Comparison of ENCODE assay signal across 3 cellular contexts in the genomic region with DNA sequence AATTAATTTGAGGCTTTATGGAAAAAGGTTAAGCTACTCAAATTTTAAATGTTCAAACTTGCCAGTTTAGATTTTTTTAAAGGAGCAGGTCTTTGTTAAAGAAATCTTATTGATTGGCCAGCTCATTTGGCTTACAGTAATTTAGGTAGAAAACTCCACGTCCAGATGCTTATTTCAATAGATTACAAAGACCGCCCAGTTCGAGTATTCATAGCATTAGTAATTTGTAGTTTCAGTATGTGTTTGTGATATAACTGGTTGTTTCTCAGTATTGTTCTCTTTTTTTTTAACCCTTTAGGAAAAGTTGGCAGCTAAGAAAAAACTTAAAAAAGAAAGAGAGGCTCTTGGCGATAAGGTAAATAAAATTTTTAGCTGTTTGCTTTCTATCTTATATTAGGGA.
TF ChIP-seq lines count a peak whose summit lies in the region.

No MANE protein-coding gene starts in this region.

TF ChIP-seq in SK-N-SH, 30 proteins besides CTCF, POLR2A, EP300 and RAD21:
- TF ChIP-seq RXRA (IDR thresholded peaks at IDR 0.05; ENCODE audit: borderline replicate concordance, low read depth) = no peak
- no peak for TF ChIP-seq FOXM1 (IDR thresholded peaks at IDR 0.05; ENCODE audit: low read depth)
- TF ChIP-seq RFX5 (IDR thresholded peaks at IDR 0.05; ENCODE audit: low read length) = no peak
- TF ChIP-seq, protein P1, sequence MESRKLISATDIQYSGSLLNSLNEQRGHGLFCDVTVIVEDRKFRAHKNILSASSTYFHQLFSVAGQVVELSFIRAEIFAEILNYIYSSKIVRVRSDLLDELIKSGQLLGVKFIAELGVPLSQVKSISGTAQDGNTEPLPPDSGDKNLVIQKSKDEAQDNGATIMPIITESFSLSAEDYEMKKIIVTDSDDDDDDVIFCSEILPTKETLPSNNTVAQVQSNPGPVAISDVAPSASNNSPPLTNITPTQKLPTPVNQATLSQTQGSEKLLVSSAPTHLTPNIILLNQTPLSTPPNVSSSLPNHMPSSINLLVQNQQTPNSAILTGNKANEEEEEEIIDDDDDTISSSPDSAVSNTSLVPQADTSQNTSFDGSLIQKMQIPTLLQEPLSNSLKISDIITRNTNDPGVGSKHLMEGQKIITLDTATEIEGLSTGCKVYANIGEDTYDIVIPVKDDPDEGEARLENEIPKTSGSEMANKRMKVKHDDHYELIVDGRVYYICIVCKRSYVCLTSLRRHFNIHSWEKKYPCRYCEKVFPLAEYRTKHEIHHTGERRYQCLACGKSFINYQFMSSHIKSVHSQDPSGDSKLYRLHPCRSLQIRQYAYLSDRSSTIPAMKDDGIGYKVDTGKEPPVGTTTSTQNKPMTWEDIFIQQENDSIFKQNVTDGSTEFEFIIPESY (IDR thresholded peaks at IDR 0.05; ENCODE audit: borderline replicate concordance, low read depth) = no peak
- TF ChIP-seq NRF1 (IDR thresholded peaks at IDR 0.05; ENCODE audit: low read depth, low read length) = no peak
- no peak for TF ChIP-seq TAF1 (IDR thresholded peaks at IDR 0.05; ENCODE audit: borderline replicate concordance, low read depth, low read length)
- TF ChIP-seq SIN3A (IDR thresholded peaks at IDR 0.05; ENCODE audit: borderline replicate concordance, low read depth, low read length) = no peak
- TF ChIP-seq JUND (IDR thresholded peaks at IDR 0.05) = no peak
- no peak for TF ChIP-seq EZH2phosphoT487 (IDR thresholded peaks at IDR 0.05; ENCODE audit: borderline replicate concordance, low read depth)

TF ChIP-seq in SK-N-SH treated with all-trans-retinoic acid at 6 μM for 48 hours, 23 proteins besides CTCF, POLR2A, EP300 and RAD21:
- TF ChIP-seq ESRRG (CRISPR knock-in tag; IDR thresholded peaks at IDR 0.05) = no peak
- TF ChIP-seq ZFP30 (CRISPR knock-in tag; IDR thresholded peaks at IDR 0.05) = no peak
- TF ChIP-seq, protein P2, sequence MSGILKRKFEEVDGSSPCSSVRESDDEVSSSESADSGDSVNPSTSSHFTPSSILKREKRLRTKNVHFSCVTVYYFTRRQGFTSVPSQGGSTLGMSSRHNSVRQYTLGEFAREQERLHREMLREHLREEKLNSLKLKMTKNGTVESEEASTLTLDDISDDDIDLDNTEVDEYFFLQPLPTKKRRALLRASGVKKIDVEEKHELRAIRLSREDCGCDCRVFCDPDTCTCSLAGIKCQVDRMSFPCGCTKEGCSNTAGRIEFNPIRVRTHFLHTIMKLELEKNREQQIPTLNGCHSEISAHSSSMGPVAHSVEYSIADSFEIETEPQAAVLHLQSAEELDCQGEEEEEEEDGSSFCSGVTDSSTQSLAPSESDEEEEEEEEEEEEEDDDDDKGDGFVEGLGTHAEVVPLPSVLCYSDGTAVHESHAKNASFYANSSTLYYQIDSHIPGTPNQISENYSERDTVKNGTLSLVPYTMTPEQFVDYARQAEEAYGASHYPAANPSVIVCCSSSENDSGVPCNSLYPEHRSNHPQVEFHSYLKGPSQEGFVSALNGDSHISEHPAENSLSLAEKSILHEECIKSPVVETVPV (CRISPR knock-in tag; IDR thresholded peaks at IDR 0.05) = no peak
- no peak for TF ChIP-seq ZFP3 (CRISPR knock-in tag; IDR thresholded peaks at IDR 0.05)
- no peak for TF ChIP-seq ARNTL (CRISPR knock-in tag; IDR thresholded peaks at IDR 0.05; ENCODE audit: borderline replicate concordance, low read depth)
- TF ChIP-seq ISL1 (CRISPR knock-in tag; IDR thresholded peaks at IDR 0.05) = no peak
- no peak for TF ChIP-seq ZNF70 (CRISPR knock-in tag; IDR thresholded peaks at IDR 0.05)
- no peak for TF ChIP-seq RARB (CRISPR knock-in tag; IDR thresholded peaks at IDR 0.05)
- TF ChIP-seq TCF4 (CRISPR knock-in tag; IDR thresholded peaks at IDR 0.05; ENCODE audit: borderline replicate concordance) = no peak
- TF ChIP-seq, protein P3, sequence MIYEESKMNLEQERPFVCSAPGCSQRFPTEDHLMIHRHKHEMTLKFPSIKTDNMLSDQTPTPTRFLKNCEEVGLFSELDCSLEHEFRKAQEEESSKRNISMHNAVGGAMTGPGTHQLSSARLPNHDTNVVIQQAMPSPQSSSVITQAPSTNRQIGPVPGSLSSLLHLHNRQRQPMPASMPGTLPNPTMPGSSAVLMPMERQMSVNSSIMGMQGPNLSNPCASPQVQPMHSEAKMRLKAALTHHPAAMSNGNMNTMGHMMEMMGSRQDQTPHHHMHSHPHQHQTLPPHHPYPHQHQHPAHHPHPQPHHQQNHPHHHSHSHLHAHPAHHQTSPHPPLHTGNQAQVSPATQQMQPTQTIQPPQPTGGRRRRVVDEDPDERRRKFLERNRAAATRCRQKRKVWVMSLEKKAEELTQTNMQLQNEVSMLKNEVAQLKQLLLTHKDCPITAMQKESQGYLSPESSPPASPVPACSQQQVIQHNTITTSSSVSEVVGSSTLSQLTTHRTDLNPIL (CRISPR knock-in tag; IDR thresholded peaks at IDR 0.05; ENCODE audit: low read depth) = no peak
- TF ChIP-seq, protein P4, sequence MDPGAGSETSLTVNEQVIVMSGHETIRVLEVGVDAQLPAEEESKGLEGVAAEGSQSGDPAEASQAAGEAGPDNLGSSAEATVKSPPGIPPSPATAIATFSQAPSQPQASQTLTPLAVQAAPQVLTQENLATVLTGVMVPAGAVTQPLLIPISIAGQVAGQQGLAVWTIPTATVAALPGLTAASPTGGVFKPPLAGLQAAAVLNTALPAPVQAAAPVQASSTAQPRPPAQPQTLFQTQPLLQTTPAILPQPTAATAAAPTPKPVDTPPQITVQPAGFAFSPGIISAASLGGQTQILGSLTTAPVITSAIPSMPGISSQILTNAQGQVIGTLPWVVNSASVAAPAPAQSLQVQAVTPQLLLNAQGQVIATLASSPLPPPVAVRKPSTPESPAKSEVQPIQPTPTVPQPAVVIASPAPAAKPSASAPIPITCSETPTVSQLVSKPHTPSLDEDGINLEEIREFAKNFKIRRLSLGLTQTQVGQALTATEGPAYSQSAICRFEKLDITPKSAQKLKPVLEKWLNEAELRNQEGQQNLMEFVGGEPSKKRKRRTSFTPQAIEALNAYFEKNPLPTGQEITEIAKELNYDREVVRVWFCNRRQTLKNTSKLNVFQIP (CRISPR knock-in tag; IDR thresholded peaks at IDR 0.05; ENCODE audit: borderline replicate concordance, low read depth) = no peak
- TF ChIP-seq PPARA (CRISPR knock-in tag; IDR thresholded peaks at IDR 0.05; ENCODE audit: borderline replicate concordance) = no peak
- TF ChIP-seq ZC3H10 (CRISPR knock-in tag; IDR thresholded peaks at IDR 0.05) = no peak
- TF ChIP-seq, protein P5, sequence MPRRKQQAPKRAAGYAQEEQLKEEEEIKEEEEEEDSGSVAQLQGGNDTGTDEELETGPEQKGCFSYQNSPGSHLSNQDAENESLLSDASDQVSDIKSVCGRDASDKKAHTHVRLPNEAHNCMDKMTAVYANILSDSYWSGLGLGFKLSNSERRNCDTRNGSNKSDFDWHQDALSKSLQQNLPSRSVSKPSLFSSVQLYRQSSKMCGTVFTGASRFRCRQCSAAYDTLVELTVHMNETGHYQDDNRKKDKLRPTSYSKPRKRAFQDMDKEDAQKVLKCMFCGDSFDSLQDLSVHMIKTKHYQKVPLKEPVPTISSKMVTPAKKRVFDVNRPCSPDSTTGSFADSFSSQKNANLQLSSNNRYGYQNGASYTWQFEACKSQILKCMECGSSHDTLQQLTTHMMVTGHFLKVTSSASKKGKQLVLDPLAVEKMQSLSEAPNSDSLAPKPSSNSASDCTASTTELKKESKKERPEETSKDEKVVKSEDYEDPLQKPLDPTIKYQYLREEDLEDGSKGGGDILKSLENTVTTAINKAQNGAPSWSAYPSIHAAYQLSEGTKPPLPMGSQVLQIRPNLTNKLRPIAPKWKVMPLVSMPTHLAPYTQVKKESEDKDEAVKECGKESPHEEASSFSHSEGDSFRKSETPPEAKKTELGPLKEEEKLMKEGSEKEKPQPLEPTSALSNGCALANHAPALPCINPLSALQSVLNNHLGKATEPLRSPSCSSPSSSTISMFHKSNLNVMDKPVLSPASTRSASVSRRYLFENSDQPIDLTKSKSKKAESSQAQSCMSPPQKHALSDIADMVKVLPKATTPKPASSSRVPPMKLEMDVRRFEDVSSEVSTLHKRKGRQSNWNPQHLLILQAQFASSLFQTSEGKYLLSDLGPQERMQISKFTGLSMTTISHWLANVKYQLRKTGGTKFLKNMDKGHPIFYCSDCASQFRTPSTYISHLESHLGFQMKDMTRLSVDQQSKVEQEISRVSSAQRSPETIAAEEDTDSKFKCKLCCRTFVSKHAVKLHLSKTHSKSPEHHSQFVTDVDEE (CRISPR knock-in tag; IDR thresholded peaks at IDR 0.05) = no peak

TF ChIP-seq in H1, 55 proteins besides CTCF, POLR2A, EP300 and RAD21:
- no peak for TF ChIP-seq SRF (IDR thresholded peaks at IDR 0.05; ENCODE audit: low read depth, low read length)
- TF ChIP-seq JUND (IDR thresholded peaks at IDR 0.05; ENCODE audit: low read length) = no peak
- TF ChIP-seq TAF1 (IDR thresholded peaks at IDR 0.05; ENCODE audit: low read depth, low read length) = no peak
